3 cellular contexts compared by ENCODE assay signal in the genomic region with DNA sequence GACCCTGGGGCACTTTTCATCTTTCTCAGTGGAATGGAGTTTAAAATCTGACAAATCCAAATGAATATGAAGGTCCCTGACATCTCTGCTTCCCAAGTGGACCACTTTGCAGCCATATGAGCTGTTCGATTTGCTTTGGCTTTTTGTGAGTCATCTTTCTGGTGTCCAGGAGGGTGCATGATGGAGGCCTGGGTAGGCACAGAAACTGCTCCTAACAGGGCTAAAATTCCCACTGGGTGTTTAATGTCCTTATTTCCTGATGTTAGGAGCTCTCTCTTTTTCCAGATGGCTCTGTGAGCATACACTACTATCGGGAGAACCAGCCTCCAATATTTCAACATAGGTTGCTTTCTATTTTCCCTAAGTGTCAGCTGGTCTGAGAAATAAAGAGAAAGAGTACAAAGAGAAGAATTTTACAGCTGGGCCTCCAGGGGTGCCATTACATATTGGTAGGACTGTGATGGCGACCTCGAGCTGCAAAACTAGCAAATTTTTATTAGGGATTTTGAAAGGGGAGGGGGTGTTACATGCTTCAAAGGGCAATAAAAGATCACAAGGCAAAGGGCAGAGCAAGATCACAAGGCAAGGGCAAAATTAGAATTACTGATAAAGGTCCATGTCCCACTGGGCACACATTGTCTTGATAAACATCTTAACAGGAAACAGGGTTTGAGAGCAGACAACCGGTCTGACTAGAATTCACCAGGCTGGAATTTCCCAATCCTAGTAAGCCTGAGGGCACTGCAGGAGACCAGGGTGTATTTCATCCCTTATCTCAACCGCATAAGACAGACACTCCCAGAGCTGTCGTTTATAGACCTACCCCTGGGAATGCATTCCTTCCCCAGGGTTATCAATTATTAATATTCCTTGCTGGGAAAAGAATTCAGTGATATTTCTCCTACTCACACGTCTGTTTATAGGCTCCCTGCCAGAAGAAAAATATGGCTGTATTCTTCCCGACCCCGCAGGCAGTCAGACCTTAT.
A peak's percentile ranks its signal among the peaks of the same experiment; 100 is the strongest.
DNase-seq lines count a peak whose midpoint lies in the region; ATAC-seq, FAIRE-seq and TF ChIP-seq lines count a peak whose summit lies in the region.
"Not testable (repeated sequence)": the region's sequence is repeated elsewhere in the genome, so short reads cannot be mapped to it uniquely, and the experiment has no call there.

No MANE protein-coding gene starts in this region.

- H3K23ac ChIP-seq in mesendoderm (ENCODE audit: low read length) = not testable (repeated sequence)

- H3K9me3 ChIP-seq in A549 = not testable (repeated sequence)
- peaks cover 28% of the 10 kb centered on the region for H3K9me3 ChIP-seq in Caco-2

- not testable (repeated sequence) for FAIRE-seq in A549 (lab: Jason Lieb, UNC)

- not testable (repeated sequence) for H2BK120ac ChIP-seq in mesendoderm (ENCODE audit: low read depth, low read length)

- not testable (repeated sequence) for TF ChIP-seq POLR2A in A549 (IDR thresholded peaks at IDR 0.05; ENCODE audit: low read length)

- BruUV-seq in Caco-2 (replicated peaks; lab: Mats Ljungman, UMichigan) = not testable (repeated sequence)

- H3K36me3 Mint-ChIP-seq in Caco-2 (ENCODE audit: insufficient read depth, unreplicated experiment) = not testable (repeated sequence)

- CTCF ChIA-PET in A549 (lab: Yijun Ruan, JAX); Caco-2 (lab: Charles Lee): not testable (repeated sequence)

- not testable (repeated sequence) for H4K8ac ChIP-seq in mesendoderm (ENCODE audit: low read depth, low read length)

- TF ChIP-seq EP300 in A549 (IDR thresholded peaks at IDR 0.05) = peak in 1 of 2 experiments; percentile 93; a peak in 4 of 5 replicates

- not testable (repeated sequence) for H2BK5ac ChIP-seq in mesendoderm (ENCODE audit: low read length)

- H3K27me3 Mint-ChIP-seq in Caco-2 (ENCODE audit: insufficient read depth, unreplicated experiment) = not testable (repeated sequence)

- not testable (repeated sequence) for H3K27me3 ChIP-seq in Caco-2 (replicated peaks; ENCODE audit: control insufficient read depth, insufficient read depth, low read length); mesendoderm (ENCODE audit: insufficient read depth, low read length, poor library complexity)

- peaks cover 27% of the 10 kb centered on the region for H3K9me3 Mint-ChIP-seq in Caco-2 (ENCODE audit: unreplicated experiment)

- peak overlapping the region; percentile 53 for H3K4me2 ChIP-seq in A549
- H3K4me2 ChIP-seq in mesendoderm (ENCODE audit: low read length) = not testable (repeated sequence)

- not testable (repeated sequence) for H3K36me3 ChIP-seq in Caco-2 (ENCODE audit: control insufficient read depth, insufficient read depth, low read length); mesendoderm (ENCODE audit: control insufficient read depth, insufficient read depth, low read length)

- not testable (repeated sequence) for H3K4me1 Mint-ChIP-seq in Caco-2 (ENCODE audit: low read depth, unreplicated experiment)

- WGBS in A549 (ENCODE audit: missing lambda C conversion rate) = 23% methylated on average over 10 of the region's 10 CpGs
- no CpG with 5 or more reads among the region's 10 CpGs for WGBS in mesendoderm (ENCODE audit: extremely low coverage, insufficient coverage, low lambda C conversion rate)

- intact Hi-C loops in Caco-2 (cut with micrococcal nuclease; ENCODE audit: unreplicated experiment) = not testable (repeated sequence)

- ATAC-seq in A549 = peak; percentile 78 to 80

- not testable (repeated sequence) for H2BK15ac ChIP-seq in mesendoderm (replicated peaks; ENCODE audit: low read depth)

- not testable (repeated sequence) for H3K79me2 ChIP-seq in mesendoderm (ENCODE audit: control insufficient read depth, insufficient read depth, low read length)

- not testable (repeated sequence) for H3K4ac ChIP-seq in mesendoderm (ENCODE audit: low read depth, low read length)

- H2AK5ac ChIP-seq in mesendoderm (ENCODE audit: low read length) = not testable (repeated sequence)

- not testable (repeated sequence) for H3K9ac ChIP-seq in mesendoderm (ENCODE audit: low read length)

- TF ChIP-seq RAD21 in A549 (conservative IDR thresholded peaks at IDR 0.05 in 1 of 2, IDR thresholded peaks at IDR 0.05 in 1 of 2) = peak in 1 of 2 experiments; percentile 39; a peak in 3 of 5 replicates

- H3K4me1 ChIP-seq in A549 = peaks cover 16% of the 10 kb centered on the region
- H3K4me1 ChIP-seq in Caco-2; mesendoderm (ENCODE audit: control insufficient read depth, low read depth, low read length): not testable (repeated sequence)

- not testable (repeated sequence) for H4K5ac ChIP-seq in mesendoderm (ENCODE audit: low read length)

- not testable (repeated sequence) for H3K56ac ChIP-seq in mesendoderm (ENCODE audit: low read length)

- H3K79me1 ChIP-seq in mesendoderm (ENCODE audit: low read length) = not testable (repeated sequence)

- H3K27ac Mint-ChIP-seq in Caco-2 (ENCODE audit: unreplicated experiment) = not testable (repeated sequence)

- POLR2A ChIA-PET in A549 (lab: Yijun Ruan, JAX); Caco-2 (lab: Charles Lee): not testable (repeated sequence)

- TF ChIP-seq CTCF in A549 (IDR thresholded peaks at IDR 0.05); Caco-2 (IDR thresholded peaks at IDR 0.05; ENCODE audit: insufficient read depth in 1 of 2, low read depth in 1 of 2, low read length in 1 of 2, severe bottlenecking in 1 of 2, unreplicated experiment in 1 of 2): not testable (repeated sequence)

- not testable (repeated sequence) for H3K4me3 Mint-ChIP-seq in Caco-2 (ENCODE audit: unreplicated experiment)

- not testable (repeated sequence) for H3K18ac ChIP-seq in mesendoderm (ENCODE audit: low read length)

- not testable (repeated sequence) for H3K4me3 ChIP-seq in A549; Caco-2 (ENCODE audit: low read depth, low read length); mesendoderm (ENCODE audit: low read length)

- H3K27ac ChIP-seq in A549 = peak overlapping the region; percentile 87 to 90
- H3K27ac ChIP-seq in mesendoderm (ENCODE audit: low read depth, low read length) = not testable (repeated sequence)

- DNase-seq in A549 (ENCODE audit: low read depth in 1 of 2, low spot score in 1 of 2) = peak in 1 of 2 experiments; percentile 72
- peak; percentile 26 to 38 for DNase-seq in Caco-2
- peak; percentile 5 for DNase-seq in mesendoderm

TF ChIP-seq in A549, 52 proteins besides CTCF, POLR2A, EP300 and RAD21:
- TF ChIP-seq, protein P1, sequence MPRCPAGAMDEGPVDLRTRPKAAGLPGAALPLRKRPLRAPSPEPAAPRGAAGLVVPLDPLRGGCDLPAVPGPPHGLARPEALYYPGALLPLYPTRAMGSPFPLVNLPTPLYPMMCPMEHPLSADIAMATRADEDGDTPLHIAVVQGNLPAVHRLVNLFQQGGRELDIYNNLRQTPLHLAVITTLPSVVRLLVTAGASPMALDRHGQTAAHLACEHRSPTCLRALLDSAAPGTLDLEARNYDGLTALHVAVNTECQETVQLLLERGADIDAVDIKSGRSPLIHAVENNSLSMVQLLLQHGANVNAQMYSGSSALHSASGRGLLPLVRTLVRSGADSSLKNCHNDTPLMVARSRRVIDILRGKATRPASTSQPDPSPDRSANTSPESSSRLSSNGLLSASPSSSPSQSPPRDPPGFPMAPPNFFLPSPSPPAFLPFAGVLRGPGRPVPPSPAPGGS (IDR thresholded peaks at IDR 0.05) = 0 out of 3 replicates have a peak, but pooled peaks have one; percentile 44
- peak; percentile 94 for TF ChIP-seq GATA3 (IDR thresholded peaks at IDR 0.05; ENCODE audit: borderline replicate concordance)
- peak; percentile 5 to 61; a peak in 3 of 4 replicates for TF ChIP-seq CEBPB (IDR thresholded peaks at IDR 0.05)
- TF ChIP-seq JUNB (IDR thresholded peaks at IDR 0.05) = peak; percentile 41; the same call in 1 of the 2 replicates
- peak in 1 of 2 experiments; percentile 72; a peak in 2 of 5 replicates for TF ChIP-seq JUN (IDR thresholded peaks at IDR 0.05)
